Comparison of ENCODE assay signal across 24 cellular contexts in genomic region chr2:179636100-179636980, GRCh38.
DNase-seq lines count a peak whose midpoint lies in the region; ATAC-seq and TF ChIP-seq lines count a peak whose summit lies in the region.
"Had no signal": no experiment of that assay in that cellular context is flagged by ENCODE, and none has a peak within 500 bp of the region (broad histone marks: within the 10 kb centered on the region; RNA-seq: fewer than 3 reads in every experiment).

No MANE protein-coding gene starts in this region.

- H3K9me3 ChIP-seq in left lung = no peaks in the 10 kb centered on the region
- H3K9me3 ChIP-seq in upper lobe of right lung = no peaks in the 10 kb centered on the region
- H3K9me3 ChIP-seq: adrenal gland, BLaER1, ovary, sigmoid colon, thyroid gland, vagina had no signal

- H3K4me1 Mint-ChIP-seq in activated CD4-positive, alpha-beta memory T cell treated with anti-CD3 and anti-CD28 coated beads for 36 hours (ENCODE audit: low read depth) = no peaks in the 10 kb centered on the region

- H3K27me3 ChIP-seq in left lung = no peaks in the 10 kb centered on the region
- no peaks in the 10 kb centered on the region for H3K27me3 ChIP-seq in upper lobe of right lung
- H3K27me3 ChIP-seq: adrenal gland, BLaER1, body of pancreas, ovary, sigmoid colon, thyroid gland, vagina had no signal

- intact Hi-C loops in left lung (cut with DNase I) (no loop called here), sciatic nerve (cut with DNase I) (no loop called here), upper lobe of right lung (cut with DNase I) (no loop called here)
- intact Hi-C loops in activated CD4-positive, alpha-beta memory T cell treated with anti-CD3 and anti-CD28 coated beads for 36 hours (cut with micrococcal nuclease) = no loop called here

- CTCF ChIA-PET in activated CD4-positive, alpha-beta memory T cell treated with anti-CD3 and anti-CD28 coated beads for 36 hours (lab: Charles Lee) = no interaction called here

- TF ChIP-seq CTCF in VCaP (conservative IDR thresholded peaks at IDR 0.05) = no peak
- TF ChIP-seq CTCF in left lung (IDR thresholded peaks at IDR 0.05) = no peak
- TF ChIP-seq CTCF in upper lobe of right lung (IDR thresholded peaks at IDR 0.05) = no peak

- peaks cover 5% of the 10 kb centered on the region for H3K9me3 Mint-ChIP-seq in activated CD4-positive, alpha-beta memory T cell treated with anti-CD3 and anti-CD28 coated beads for 36 hours

- DNase-seq in HK-2 (ENCODE audit: unreplicated experiment) (peak; percentile 44), left lung (no peak), sciatic nerve (ENCODE audit: low spot score) (no peak), upper lobe of right lung (no peak)
- DNase-seq in activated CD4-positive, alpha-beta memory T cell treated with anti-CD3 and anti-CD28 coated beads for 36 hours = no peak
- DNase-seq: activated CD4-positive, alpha-beta T cell treated with anti-CD3 and anti-CD28 coated beads, Interleukin-2, amount 50 U/mL, for 4 hours; activated naive CD4-positive, alpha-beta T cell; body of pancreas; IMR-90; islet precursor cell; NCI-H1436 treated with DMSO at 0.1 percent for 48 hours; NCI-H446; ovary; sigmoid colon; stimulated activated CD4-positive, alpha-beta T cell treated with anti-CD3 and anti-CD28 coated beads, Interleukin-4, amount 100 ng/mL, for 24 hours; thyroid gland had no signal

- ATAC-seq in left lung (peak; percentile 59), sciatic nerve (peak; percentile 56), HG03039 (IDR thresholded peaks at IDR 0.05; ENCODE audit: unreplicated experiment) (no peak), upper lobe of right lung (no peak)
- ATAC-seq: activated CD4-positive, CD25-positive, alpha-beta regulatory T cell treated with anti-CD3 and anti-CD28 coated beads, Interleukin-2, amount 50 U/mL, for 24 hours; body of pancreas; HCT116 had no signal

- peaks cover 7% of the 10 kb centered on the region for H3K27me3 Mint-ChIP-seq in activated CD4-positive, alpha-beta memory T cell treated with anti-CD3 and anti-CD28 coated beads for 36 hours
- H3K27me3 Mint-ChIP-seq: dendritic cell treated with granulocyte-macrophage colony-stimulating factor and Interleukin-4, amounts not matched to agents 40 ng/mL and 50 ng/mL, for 4 days had no signal

- no peaks in the 10 kb centered on the region for H3K36me3 ChIP-seq in left lung
- H3K36me3 ChIP-seq in upper lobe of right lung = no peaks in the 10 kb centered on the region
- H3K36me3 ChIP-seq: adrenal gland, BLaER1, ovary, sigmoid colon, thyroid gland, vagina had no signal

- H3K36me3 Mint-ChIP-seq in activated CD4-positive, alpha-beta memory T cell treated with anti-CD3 and anti-CD28 coated beads for 36 hours = no peaks in the 10 kb centered on the region

- POLR2A ChIA-PET in activated CD4-positive, alpha-beta memory T cell treated with anti-CD3 and anti-CD28 coated beads for 36 hours (lab: Charles Lee) = no interaction called here

- no peak overlapping the region for H3K4me3 ChIP-seq in left lung
- no peak overlapping the region for H3K4me3 ChIP-seq in upper lobe of right lung
- H3K4me3 ChIP-seq: adrenal gland, BLaER1, body of pancreas, ovary, sigmoid colon, thyroid gland, vagina had no signal

- peaks cover 0 to 3% of the 10 kb centered on the region in 2 donors for H3K4me1 ChIP-seq in left lung
- no peaks in the 10 kb centered on the region for H3K4me1 ChIP-seq in upper lobe of right lung
- H3K4me1 ChIP-seq: BLaER1, vagina had no signal

- H3K27ac Mint-ChIP-seq in activated CD4-positive, alpha-beta memory T cell treated with anti-CD3 and anti-CD28 coated beads for 36 hours = no peak overlapping the region
- H3K27ac Mint-ChIP-seq: dendritic cell treated with granulocyte-macrophage colony-stimulating factor and Interleukin-4, amounts not matched to agents 40 ng/mL and 50 ng/mL, for 4 days had no signal

- H3K27ac ChIP-seq in VCaP (peak overlapping the region; percentile 88), left lung (no peak overlapping the region), upper lobe of right lung (no peak overlapping the region)
- H3K27ac ChIP-seq: BLaER1, body of pancreas, ovary, thyroid gland, vagina had no signal

- no peak overlapping the region for H3K4me3 Mint-ChIP-seq in activated CD4-positive, alpha-beta memory T cell treated with anti-CD3 and anti-CD28 coated beads for 36 hours
- H3K4me3 Mint-ChIP-seq: dendritic cell treated with granulocyte-macrophage colony-stimulating factor and Interleukin-4, amounts not matched to agents 40 ng/mL and 50 ng/mL, for 4 days had no signal

Comparison
In these comparisons a context has a peak if more than half of its experiments do, and no peak if none do; other contexts are left out.
1. ATAC-seq: peak in left lung (single experiment) and sciatic nerve (single experiment); none in HG03039 (single experiment) and upper lobe of right lung (single experiment).